In genomic region chr18:63339920-63340484, GRCh38 we compare ENCODE assay signal across 8 cellular contexts. TPM values are rescaled to one million over a fixed set of nuclear protein-coding genes. Genes with fewer than 3 reads are reported as not detected.
DNase-seq lines count a peak whose midpoint lies in the region; ATAC-seq and TF ChIP-seq lines count a peak whose summit lies in the region.

No MANE protein-coding gene starts in this region.

- peak; percentile 57 for TF ChIP-seq CTCF in NB4 (IDR thresholded peaks at IDR 0.05; ENCODE audit: low read depth, low read length)
- TF ChIP-seq CTCF in smooth muscle cell (IDR thresholded peaks at IDR 0.05; ENCODE audit: borderline replicate concordance, insufficient read depth, poor library complexity, severe bottlenecking): peak; percentile 51

- TF ChIP-seq POLR2A in NB4 (IDR thresholded peaks at IDR 0.05; ENCODE audit: extremely low read depth, insufficient read length): no peak

- peaks cover 61% of the 10 kb centered on the region for H3K36me3 Mint-ChIP-seq in activated CD4-positive, alpha-beta T cell treated with anti-CD3 and anti-CD28 coated beads for 36 hours (ENCODE audit: low read depth)

- DNase-seq in activated CD4-positive, alpha-beta T cell treated with anti-CD3 and anti-CD28 coated beads for 36 hours: peak; percentile 67
- no peak for DNase-seq in activated CD4-positive, alpha-beta T cell treated with anti-CD3 and anti-CD28 coated beads for 1 hour
- DNase-seq in NB4 (ENCODE audit: low read depth): peak; percentile 74
- peak; percentile 53 for DNase-seq in activated CD4-positive, alpha-beta T cell treated with anti-CD3 and anti-CD28 coated beads for 48 hours
- peak; percentile 74 for DNase-seq in fibroblast of peridontal ligament (ENCODE audit: extremely low read depth)
- no peak for DNase-seq in smooth muscle cell (lab: John Stamatoyannopoulos, UW; ENCODE audit: unreplicated experiment)

- no peak overlapping the region for H3K9ac ChIP-seq in smooth muscle cell (ENCODE audit: low read depth)

- peak; percentile 58 for ATAC-seq in activated CD4-positive, alpha-beta T cell treated with anti-CD3 and anti-CD28 coated beads for 36 hours
- ATAC-seq in HG03565 (IDR thresholded peaks at IDR 0.05; ENCODE audit: unreplicated experiment) (no peak), GM19455 (IDR thresholded peaks at IDR 0.05; ENCODE audit: unreplicated experiment) (no peak)

- no peak overlapping the region for H2AFZ ChIP-seq in smooth muscle cell (ENCODE audit: low read depth)

- peaks cover 8% of the 10 kb centered on the region for H3K36me3 ChIP-seq in smooth muscle cell (ENCODE audit: low read depth)

- no peaks in the 10 kb centered on the region for H3F3A ChIP-seq in smooth muscle cell (ENCODE audit: low read depth)

- H3K79me2 ChIP-seq in smooth muscle cell (ENCODE audit: low read depth): no peaks in the 10 kb centered on the region

- no peaks in the 10 kb centered on the region for H3K27me3 Mint-ChIP-seq in activated CD4-positive, alpha-beta T cell treated with anti-CD3 and anti-CD28 coated beads for 36 hours

- no peak overlapping the region for H3K27ac ChIP-seq in smooth muscle cell (ENCODE audit: low read depth)

- H3K9me3 ChIP-seq in smooth muscle cell (replicated peaks; ENCODE audit: low read depth): no peaks in the 10 kb centered on the region

- H3K27ac Mint-ChIP-seq in activated CD4-positive, alpha-beta T cell treated with anti-CD3 and anti-CD28 coated beads for 36 hours: no peak overlapping the region

- no peak overlapping the region for H3K4me3 Mint-ChIP-seq in activated CD4-positive, alpha-beta T cell treated with anti-CD3 and anti-CD28 coated beads for 36 hours

- no peaks in the 10 kb centered on the region for H3K9me3 Mint-ChIP-seq in activated CD4-positive, alpha-beta T cell treated with anti-CD3 and anti-CD28 coated beads for 36 hours (ENCODE audit: low read depth)

- no peak overlapping the region for H3K4me2 ChIP-seq in smooth muscle cell

- peaks cover 4% of the 10 kb centered on the region for H4K20me1 ChIP-seq in smooth muscle cell (ENCODE audit: low read depth)

- CTCF ChIA-PET in activated CD4-positive, alpha-beta T cell treated with anti-CD3 and anti-CD28 coated beads for 36 hours (lab: Charles Lee): interaction anchor here (0.5 to 6.8 kb wide), 30 partner anchors 8 to 1140 kb away, joined by 3 to 58 read pairs (median 4); no protein-coding TSS in a partner anchor

- no peaks in the 10 kb centered on the region for H3K27me3 ChIP-seq in smooth muscle cell (ENCODE audit: low read depth)

- WGBS in smooth muscle cell (ENCODE audit: low lambda C conversion rate): 44% methylated on average over 4 of the region's 4 CpGs

- intact Hi-C loops in activated CD4-positive, alpha-beta T cell treated with anti-CD3 and anti-CD28 coated beads for 36 hours (cut with DNase I, micrococcal nuclease): loop anchor here (1.0 to 5.0 kb wide), 3 partner anchors 167 to 324 kb away; no protein-coding TSS in a partner anchor

- no peaks in the 10 kb centered on the region for H3K4me1 ChIP-seq in smooth muscle cell (ENCODE audit: low read depth)

- POLR2A ChIA-PET in activated CD4-positive, alpha-beta T cell treated with anti-CD3 and anti-CD28 coated beads for 36 hours (lab: Charles Lee): no interaction called here

- peaks cover 14% of the 10 kb centered on the region for H3K4me1 Mint-ChIP-seq in activated CD4-positive, alpha-beta T cell treated with anti-CD3 and anti-CD28 coated beads for 36 hours

- no peak overlapping the region for H3K4me3 ChIP-seq in NB4 (ENCODE audit: low read depth, low read length)
- no peak overlapping the region for H3K4me3 ChIP-seq in smooth muscle cell

RNA-seq across cellular contexts. Expression of gene BCL2, which starts 20.4 kb away (rescaled TPM):
- 10 to 100 TPM; 66.0 to 88.9 TPM for total RNA-seq in activated CD4-positive, alpha-beta T cell treated with anti-CD3 and anti-CD28 coated beads for 36 hours
- total RNA-seq in smooth muscle cell: 0.85 and 0.94 TPM in 2 replicates
- polyA plus RNA-seq in smooth muscle cell: 0.50 TPM in 1 of 2 replicates, not detected in the other

RNA-seq across cellular contexts. Expression of gene KDSR, which starts 27.0 kb away (rescaled TPM):
- total RNA-seq in activated CD4-positive, alpha-beta T cell treated with anti-CD3 and anti-CD28 coated beads for 36 hours: 10 to 100 TPM; 72.6 to 78.6 TPM
- total RNA-seq in smooth muscle cell: 33.3 and 34.5 TPM in 2 replicates
- 39.2 and 47.4 TPM in 2 replicates for polyA plus RNA-seq in smooth muscle cell

Comparison
In these comparisons a context has a peak if more than half of its experiments do, and no peak if none do; other contexts are left out.
1. DNase-seq: peak in activated CD4-positive, alpha-beta T cell treated with anti-CD3 and anti-CD28 coated beads for 36 hours (single experiment), NB4 (single experiment), activated CD4-positive, alpha-beta T cell treated with anti-CD3 and anti-CD28 coated beads for 48 hours (single experiment) and fibroblast of peridontal ligament (single experiment); none in activated CD4-positive, alpha-beta T cell treated with anti-CD3 and anti-CD28 coated beads for 1 hour (single experiment) and smooth muscle cell (single experiment).
2. RNA of gene BCL2, which starts 20.4 kb away (total RNA-seq): 66.0 to 88.9 TPM in activated CD4-positive, alpha-beta T cell treated with anti-CD3 and anti-CD28 coated beads for 36 hours; 0.85 to 0.94 TPM in smooth muscle cell; every median in the first group is over 10 times any median in the second.